32 cellular contexts compared by ENCODE assay signal in the genomic region with DNA sequence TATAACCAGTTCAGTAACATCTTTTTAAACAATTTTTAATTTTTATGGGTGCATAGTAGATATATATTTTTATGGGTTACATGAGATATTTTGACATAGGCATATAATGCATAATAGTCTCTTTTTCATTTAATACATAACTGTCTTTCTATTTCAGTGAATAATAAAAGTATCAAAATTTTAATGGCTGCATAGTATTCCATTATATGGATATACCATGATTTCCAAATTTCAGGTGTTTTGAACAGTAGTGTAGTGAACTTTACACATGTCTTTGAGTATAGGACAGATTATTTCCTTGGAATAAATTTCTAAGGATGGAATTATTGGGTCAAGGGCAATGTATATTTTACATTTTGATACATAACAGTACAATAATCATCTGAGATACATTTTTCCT. TPM values are rescaled to one million over a fixed set of nuclear protein-coding genes. Genes with fewer than 3 reads are reported as not detected.
DNase-seq lines count a peak whose midpoint lies in the region; ATAC-seq, FAIRE-seq and TF ChIP-seq lines count a peak whose summit lies in the region.
"Had no signal": no experiment of that assay in that cellular context is flagged by ENCODE, and none has a peak within 500 bp of the region (broad histone marks: within the 10 kb centered on the region; RNA-seq: fewer than 3 reads in every experiment).

No MANE protein-coding gene starts in this region.

- H3K27me3 ChIP-seq in astrocyte (ENCODE audit: insufficient read depth, low read length) (no peaks in the 10 kb centered on the region), mesenchymal stem cell (ENCODE audit: control insufficient read depth in 1 of 2, insufficient read depth in 1 of 2, low read length in 2 of 2) (no peaks in the 10 kb centered on the region)
- H3K27me3 ChIP-seq: BE2C, BLaER1 had no signal

- no peaks in the 10 kb centered on the region for H3K9me3 Mint-ChIP-seq in astrocyte (ENCODE audit: unreplicated experiment)
- H3K9me3 Mint-ChIP-seq in activated T-helper 17 cell treated with anti-CD3 and anti-CD28 coated beads, Interleukin-2, amount 50 U/mL, for 72 hours = no peaks in the 10 kb centered on the region
- H3K9me3 Mint-ChIP-seq: CD4-positive, alpha-beta memory T cell; CD8-positive, alpha-beta memory T cell had no signal

- no peak overlapping the region for H2BK5ac ChIP-seq in mesenchymal stem cell (ENCODE audit: low read depth, low read length, poor library complexity, severe bottlenecking)

- H4K20me1 ChIP-seq in astrocyte (ENCODE audit: insufficient read depth, low read length) = peaks cover 10% of the 10 kb centered on the region

- no peaks in the 10 kb centered on the region for H3K4me1 ChIP-seq in HEK293 (ENCODE audit: control insufficient read depth, insufficient read depth, low read length)
- H3K4me1 ChIP-seq in astrocyte (ENCODE audit: insufficient read depth, low read length) = no peaks in the 10 kb centered on the region
- H3K4me1 ChIP-seq in mesenchymal stem cell (ENCODE audit: control insufficient read depth, insufficient read depth, low read depth, low read length) = peaks cover 3% of the 10 kb centered on the region
- H3K4me1 ChIP-seq: BE2C, BLaER1 had no signal

- peaks cover 11% of the 10 kb centered on the region for H3K79me2 ChIP-seq in astrocyte (ENCODE audit: insufficient read depth, low read length)

- H3K27me3 Mint-ChIP-seq in astrocyte (ENCODE audit: low read depth, unreplicated experiment) = no peaks in the 10 kb centered on the region
- no peaks in the 10 kb centered on the region for H3K27me3 Mint-ChIP-seq in activated T-helper 17 cell treated with anti-CD3 and anti-CD28 coated beads, Interleukin-2, amount 50 U/mL, for 72 hours
- H3K27me3 Mint-ChIP-seq: CD4-positive, alpha-beta memory T cell; CD4-positive, CD25-positive, alpha-beta regulatory T cell; CD8-positive, alpha-beta memory T cell had no signal

- no peak overlapping the region for H3K4me3 Mint-ChIP-seq in astrocyte (ENCODE audit: unreplicated experiment)
- H3K4me3 Mint-ChIP-seq in activated T-helper 17 cell treated with anti-CD3 and anti-CD28 coated beads, Interleukin-2, amount 50 U/mL, for 72 hours = no peak overlapping the region
- H3K4me3 Mint-ChIP-seq: CD4-positive, alpha-beta memory T cell; CD8-positive, alpha-beta memory T cell had no signal

- H3K23ac ChIP-seq in mesenchymal stem cell (ENCODE audit: low read length in 2 of 2) = no peak overlapping the region

- H3K18ac ChIP-seq in mesenchymal stem cell (ENCODE audit: low read depth in 1 of 2, low read length in 2 of 2) = no peak overlapping the region

- H3K4me3 ChIP-seq in HEK293 (ENCODE audit: low read depth, low read length) = no peak overlapping the region
- H3K4me3 ChIP-seq in astrocyte (ENCODE audit: insufficient read depth, low read depth, low read length) = no peak overlapping the region
- no peak overlapping the region for H3K4me3 ChIP-seq in mesenchymal stem cell (ENCODE audit: insufficient read depth in 1 of 2, low read depth in 1 of 2, low read length in 2 of 2)
- H3K4me3 ChIP-seq: BLaER1 had no signal

- FAIRE-seq in G401.6 (lab: Jason Lieb, UNC) = peak; percentile 47
- FAIRE-seq in astrocyte (lab: Jason Lieb, UNC) = no peak
- FAIRE-seq: A204.1, GM12891, GM19239 had no signal

- H3K9ac ChIP-seq in astrocyte (ENCODE audit: low read length) = no peak overlapping the region
- H3K9ac ChIP-seq in mesenchymal stem cell (ENCODE audit: low read length) = no peak overlapping the region
- H3K9ac ChIP-seq: BLaER1 had no signal

- H2AFZ ChIP-seq in astrocyte (ENCODE audit: low read depth, low read length) = no peak overlapping the region
- no peak overlapping the region for H2AFZ ChIP-seq in mesenchymal stem cell (ENCODE audit: low read depth, low read length)

- H3K79me1 ChIP-seq in mesenchymal stem cell (replicated peaks; ENCODE audit: low read length, poor library complexity, severe bottlenecking) = peaks cover 11% of the 10 kb centered on the region

- peaks cover 22% of the 10 kb centered on the region for H3K36me3 Mint-ChIP-seq in astrocyte (ENCODE audit: low read depth, unreplicated experiment)
- peaks cover 90% of the 10 kb centered on the region for H3K36me3 Mint-ChIP-seq in activated T-helper 17 cell treated with anti-CD3 and anti-CD28 coated beads, Interleukin-2, amount 50 U/mL, for 72 hours (ENCODE audit: low read depth)

- POLR2A ChIA-PET in HEK293 (lab: Yijun Ruan, JAX) = no interaction called here

- TF ChIP-seq CTCF in HEK293 (tag by site-specific recombination; IDR thresholded peaks at IDR 0.05) = no peak
- TF ChIP-seq CTCF in astrocyte (IDR thresholded peaks at IDR 0.05; ENCODE audit: insufficient read depth, low read depth, low read length) = no peak

- no peak overlapping the region for H3K14ac ChIP-seq in mesenchymal stem cell (ENCODE audit: low read length in 2 of 2)

- H3K4me2 ChIP-seq in astrocyte (ENCODE audit: low read length) = no peak overlapping the region
- no peak overlapping the region for H3K4me2 ChIP-seq in mesenchymal stem cell (ENCODE audit: low read length, poor library complexity, severe bottlenecking)
- H3K4me2 ChIP-seq: BLaER1 had no signal

- H3K4ac ChIP-seq in mesenchymal stem cell (ENCODE audit: low read depth in 1 of 2, low read length in 2 of 2) = no peak overlapping the region

- no peak for ATAC-seq in Right ventricle myocardium inferior
- ATAC-seq in GM19351 (IDR thresholded peaks at IDR 0.05; ENCODE audit: unreplicated experiment) = no peak
- ATAC-seq in GM19324 (IDR thresholded peaks at IDR 0.05; ENCODE audit: low FRiP score, unreplicated experiment) = no peak
- no peak for ATAC-seq in activated T-helper 17 cell treated with anti-CD3 and anti-CD28 coated beads, Interleukin-2, amount 50 U/mL, for 72 hours (replicated peaks)

- H3K27ac ChIP-seq in HEK293 (ENCODE audit: extremely low read depth, low read depth, low read length) (no peak overlapping the region), astrocyte (ENCODE audit: low read depth, low read length) (no peak overlapping the region), mesenchymal stem cell (ENCODE audit: low read length, poor library complexity, severe bottlenecking) (peak overlapping the region; percentile 76)
- H3K27ac ChIP-seq: BLaER1 had no signal

- H2AK5ac ChIP-seq in mesenchymal stem cell (ENCODE audit: low read length, severe bottlenecking) = no peak overlapping the region

- H2BK12ac ChIP-seq in mesenchymal stem cell (ENCODE audit: low read length in 2 of 2) = no peak overlapping the region

- DNase-seq in astrocyte (ENCODE audit: low read depth) = no peak
- DNase-seq in mesenchymal stem cell = no peak
- DNase-seq in Right ventricle myocardium inferior (ENCODE audit: missing footprints) = no peak
- DNase-seq: 8988T; ACHN; BE2C; C1 segment of cervical spinal cord; CD4-positive, alpha-beta memory T cell; CD4-positive, CD25-positive, alpha-beta regulatory T cell; CD8-positive, alpha-beta memory T cell; COR-L47; DMS 273 treated with DMSO at 0.1 percent for 48 hours; DMS153; DMS53; DMS79; DND-41; EL; GF-D8 had no signal

- intact Hi-C loops in Right ventricle myocardium inferior (cut with DNase I) = no loop called here

- no peak overlapping the region for H4K8ac ChIP-seq in mesenchymal stem cell (ENCODE audit: low read length)

- H3K4me1 Mint-ChIP-seq in astrocyte (ENCODE audit: low read depth, unreplicated experiment) = peaks cover 7% of the 10 kb centered on the region
- H3K4me1 Mint-ChIP-seq in activated T-helper 17 cell treated with anti-CD3 and anti-CD28 coated beads, Interleukin-2, amount 50 U/mL, for 72 hours = peaks cover 7% of the 10 kb centered on the region
- H3K4me1 Mint-ChIP-seq: CD14-positive monocyte had no signal

- no peak overlapping the region for H4K91ac ChIP-seq in mesenchymal stem cell (ENCODE audit: low read length)

- H3K36me3 ChIP-seq in HEK293 (ENCODE audit: control insufficient read depth in 2 of 2, insufficient read depth in 1 of 2, low read length in 2 of 2) = peaks cover 75 to 81% of the 10 kb centered on the region in 2 experiments
- peaks cover 41% of the 10 kb centered on the region for H3K36me3 ChIP-seq in astrocyte (ENCODE audit: insufficient read depth, low read length)
- H3K36me3 ChIP-seq in mesenchymal stem cell (ENCODE audit: control insufficient read depth in 1 of 2, insufficient read depth in 2 of 2, low read depth in 1 of 2, low read length in 2 of 2) = peaks cover 27 to 78% of the 10 kb centered on the region in 2 experiments

- H3K27ac Mint-ChIP-seq in astrocyte (ENCODE audit: unreplicated experiment) = peak overlapping the region; percentile 3
- H3K27ac Mint-ChIP-seq in activated T-helper 17 cell treated with anti-CD3 and anti-CD28 coated beads, Interleukin-2, amount 50 U/mL, for 72 hours = no peak overlapping the region
- H3K27ac Mint-ChIP-seq: CD4-positive, CD25-positive, alpha-beta regulatory T cell had no signal

- CTCF ChIA-PET in HEK293 (lab: Yijun Ruan, JAX) = interaction anchor here (0.6 kb wide), 1 partner anchor 37 kb away, joined by 3 read pairs; no protein-coding TSS in a partner anchor

- H2BK120ac ChIP-seq in mesenchymal stem cell (ENCODE audit: low read depth, low read length) = no peak overlapping the region

- no peak overlapping the region for H2BK15ac ChIP-seq in mesenchymal stem cell (ENCODE audit: low read depth, poor library complexity, severe bottlenecking)

- no peaks in the 10 kb centered on the region for H3K9me3 ChIP-seq in HEK293 (ENCODE audit: control insufficient read depth, insufficient read depth, low read depth, low read length)
- H3K9me3 ChIP-seq in astrocyte (ENCODE audit: insufficient read depth, low read depth, low read length) = no peaks in the 10 kb centered on the region
- no peaks in the 10 kb centered on the region for H3K9me3 ChIP-seq in mesenchymal stem cell (ENCODE audit: control insufficient read depth, low read length)
- H3K9me3 ChIP-seq: BE2C had no signal

RNA-seq across cellular contexts. Expression of gene WHAMM, which starts 10.7 kb away (rescaled TPM):
- total RNA-seq in astrocyte (8.3 and 9.4 TPM in 2 replicates), Right ventricle myocardium inferior (5.7 TPM)
- polyA plus RNA-seq in mesenchymal stem cell (2013, experiment 1 of 2) = 9.4 TPM
- polyA plus RNA-seq in mesenchymal stem cell (2013, experiment 2 of 2) = 9.8 TPM
- 1 to 10 TPM; 3.9 to 4.3 TPM for total RNA-seq in activated T-helper 17 cell treated with anti-CD3 and anti-CD28 coated beads, Interleukin-2, amount 50 U/mL, for 72 hours

RNA-seq across cellular contexts. Expression of gene FSD2, which starts 14.3 kb away (rescaled TPM):
- total RNA-seq in astrocyte (0.09 TPM in 1 of 2 replicates, not detected in the other), Right ventricle myocardium inferior (144 TPM)
- polyA plus RNA-seq in mesenchymal stem cell (2013, experiment 1 of 2) = not detected
- polyA plus RNA-seq in mesenchymal stem cell (2013, experiment 2 of 2) = 0.01 TPM
- not detected for total RNA-seq in activated T-helper 17 cell treated with anti-CD3 and anti-CD28 coated beads, Interleukin-2, amount 50 U/mL, for 72 hours
- total RNA-seq: A673; CD4-positive, alpha-beta memory T cell; CD4-positive, CD25-positive, alpha-beta regulatory T cell; CD8-positive, alpha-beta memory T cell; Daoy; G401 had no signal
- polyA plus RNA-seq: AG04450 had no signal

Comparison
In these comparisons a context has a peak if more than half of its experiments do, and no peak if none do; other contexts are left out.
1. RNA of gene FSD2, which starts 14.3 kb away (total RNA-seq): 144 TPM in Right ventricle myocardium inferior (single experiment); 0.09 TPM in astrocyte and not detected in activated T-helper 17 cell treated with anti-CD3 and anti-CD28 coated beads, Interleukin-2, amount 50 U/mL, for 72 hours; every median in the first group is over 100 times any median in the second.